Comparison of ENCODE assay signal across 1 cellular context in the genomic region with DNA sequence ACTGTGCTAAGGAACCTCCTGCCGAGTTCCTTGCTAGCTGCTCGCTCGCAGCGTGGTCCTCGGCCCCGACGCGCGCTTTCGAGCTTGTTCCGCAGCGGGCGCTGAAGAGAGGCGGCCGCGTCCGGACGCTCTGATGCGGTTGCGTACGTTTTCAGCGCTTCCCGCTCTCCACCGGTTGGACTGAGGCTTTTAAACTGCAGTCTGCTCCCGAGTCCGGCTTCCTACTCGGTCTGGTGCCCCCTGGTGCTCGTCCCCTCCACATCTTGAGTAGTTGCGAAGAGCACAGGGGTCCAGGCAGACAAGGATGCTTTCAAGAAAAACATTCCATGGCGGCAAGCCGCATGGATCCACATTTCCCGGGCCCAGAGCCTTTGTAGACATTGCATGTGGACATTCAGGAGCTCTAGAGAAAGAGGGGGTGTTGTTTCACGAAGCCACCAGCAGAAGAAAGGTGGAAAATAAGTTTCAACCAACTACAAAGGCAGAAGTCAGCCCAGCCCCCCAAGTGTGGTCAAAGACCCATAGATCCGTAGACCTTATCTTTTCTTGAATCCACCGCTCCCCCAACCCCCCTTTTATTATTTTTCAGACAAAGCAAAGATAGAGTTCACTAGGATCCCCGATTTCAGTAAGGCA.
TF ChIP-seq lines count a peak whose summit lies in the region.

No MANE protein-coding gene starts in this region.

TF ChIP-seq in HepG2, 621 proteins besides CTCF, POLR2A, EP300 and RAD21 (continued from another document and continues in another):
- peak; percentile 86 for TF ChIP-seq ELF3 (CRISPR knock-in tag; IDR thresholded peaks at IDR 0.05)
- TF ChIP-seq ZNF615 (CRISPR knock-in tag; IDR thresholded peaks at IDR 0.05; ENCODE audit: borderline replicate concordance) = no peak
- TF ChIP-seq KLF9 (CRISPR knock-in tag; IDR thresholded peaks at IDR 0.05; ENCODE audit: low read depth) = peak; percentile 85; the same call in 1 of the 2 replicates
- TF ChIP-seq KAT8 (CRISPR knock-in tag; IDR thresholded peaks at IDR 0.05) = peak; percentile 62; the same call in 1 of the 2 replicates
- TF ChIP-seq THAP11 (CRISPR knock-in tag; IDR thresholded peaks at IDR 0.05) = peak; percentile 93
- TF ChIP-seq SRSF9 (IDR thresholded peaks at IDR 0.05; ENCODE audit: borderline replicate concordance, insufficient read depth, low read depth, low read length, poor library complexity, severe bottlenecking) = no peak
- TF ChIP-seq ZSCAN5A (CRISPR knock-in tag; IDR thresholded peaks at IDR 0.05; ENCODE audit: borderline replicate concordance) = no peak; the same call in 1 of the 2 replicates
- TF ChIP-seq ZNF83 (CRISPR knock-in tag; IDR thresholded peaks at IDR 0.05; ENCODE audit: borderline replicate concordance) = no peak
- TF ChIP-seq U2AF2 (IDR thresholded peaks at IDR 0.05; ENCODE audit: low read depth, low read length) = 0 out of 2 replicates have a peak, but pooled peaks have one; percentile 40
- peak; percentile 83; the same call in 1 of the 2 replicates for TF ChIP-seq ZFAT (CRISPR knock-in tag; conservative IDR thresholded peaks at IDR 0.05)
- peak; percentile 55; the same call in 1 of the 2 replicates for TF ChIP-seq RBFOX2 (IDR thresholded peaks at IDR 0.05; ENCODE audit: low read depth, low read length)
- TF ChIP-seq, protein P1, sequence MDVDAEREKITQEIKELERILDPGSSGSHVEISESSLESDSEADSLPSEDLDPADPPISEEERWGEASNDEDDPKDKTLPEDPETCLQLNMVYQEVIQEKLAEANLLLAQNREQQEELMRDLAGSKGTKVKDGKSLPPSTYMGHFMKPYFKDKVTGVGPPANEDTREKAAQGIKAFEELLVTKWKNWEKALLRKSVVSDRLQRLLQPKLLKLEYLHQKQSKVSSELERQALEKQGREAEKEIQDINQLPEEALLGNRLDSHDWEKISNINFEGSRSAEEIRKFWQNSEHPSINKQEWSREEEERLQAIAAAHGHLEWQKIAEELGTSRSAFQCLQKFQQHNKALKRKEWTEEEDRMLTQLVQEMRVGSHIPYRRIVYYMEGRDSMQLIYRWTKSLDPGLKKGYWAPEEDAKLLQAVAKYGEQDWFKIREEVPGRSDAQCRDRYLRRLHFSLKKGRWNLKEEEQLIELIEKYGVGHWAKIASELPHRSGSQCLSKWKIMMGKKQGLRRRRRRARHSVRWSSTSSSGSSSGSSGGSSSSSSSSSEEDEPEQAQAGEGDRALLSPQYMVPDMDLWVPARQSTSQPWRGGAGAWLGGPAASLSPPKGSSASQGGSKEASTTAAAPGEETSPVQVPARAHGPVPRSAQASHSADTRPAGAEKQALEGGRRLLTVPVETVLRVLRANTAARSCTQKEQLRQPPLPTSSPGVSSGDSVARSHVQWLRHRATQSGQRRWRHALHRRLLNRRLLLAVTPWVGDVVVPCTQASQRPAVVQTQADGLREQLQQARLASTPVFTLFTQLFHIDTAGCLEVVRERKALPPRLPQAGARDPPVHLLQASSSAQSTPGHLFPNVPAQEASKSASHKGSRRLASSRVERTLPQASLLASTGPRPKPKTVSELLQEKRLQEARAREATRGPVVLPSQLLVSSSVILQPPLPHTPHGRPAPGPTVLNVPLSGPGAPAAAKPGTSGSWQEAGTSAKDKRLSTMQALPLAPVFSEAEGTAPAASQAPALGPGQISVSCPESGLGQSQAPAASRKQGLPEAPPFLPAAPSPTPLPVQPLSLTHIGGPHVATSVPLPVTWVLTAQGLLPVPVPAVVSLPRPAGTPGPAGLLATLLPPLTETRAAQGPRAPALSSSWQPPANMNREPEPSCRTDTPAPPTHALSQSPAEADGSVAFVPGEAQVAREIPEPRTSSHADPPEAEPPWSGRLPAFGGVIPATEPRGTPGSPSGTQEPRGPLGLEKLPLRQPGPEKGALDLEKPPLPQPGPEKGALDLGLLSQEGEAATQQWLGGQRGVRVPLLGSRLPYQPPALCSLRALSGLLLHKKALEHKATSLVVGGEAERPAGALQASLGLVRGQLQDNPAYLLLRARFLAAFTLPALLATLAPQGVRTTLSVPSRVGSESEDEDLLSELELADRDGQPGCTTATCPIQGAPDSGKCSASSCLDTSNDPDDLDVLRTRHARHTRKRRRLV (CRISPR knock-in tag; IDR thresholded peaks at IDR 0.05) = peak; percentile 63; the same call in 1 of the 2 replicates
- TF ChIP-seq DBP (CRISPR knock-in tag; IDR thresholded peaks at IDR 0.05; ENCODE audit: not compliant biosample characterization) = peak; percentile 84
- peak; percentile 88 for TF ChIP-seq ZNF232 (CRISPR knock-in tag; IDR thresholded peaks at IDR 0.05; ENCODE audit: borderline replicate concordance)
- TF ChIP-seq, protein P2, sequence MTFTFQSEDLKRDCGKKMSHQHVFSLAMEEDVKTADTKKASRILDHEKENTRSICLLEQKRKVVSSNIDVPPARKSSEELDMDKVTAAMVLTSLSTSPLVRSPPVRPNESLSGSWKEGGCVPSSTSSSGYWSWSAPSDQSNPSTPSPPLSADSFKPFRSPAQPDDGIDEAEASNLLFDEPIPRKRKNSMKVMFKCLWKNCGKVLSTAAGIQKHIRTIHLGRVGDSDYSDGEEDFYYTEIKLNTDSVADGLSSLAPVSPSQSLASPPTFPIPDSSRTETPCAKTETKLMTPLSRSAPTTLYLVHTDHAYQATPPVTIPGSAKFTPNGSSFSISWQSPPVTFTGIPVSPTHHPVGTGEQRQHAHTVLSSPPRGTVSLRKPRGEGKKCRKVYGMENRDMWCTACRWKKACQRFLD (CRISPR knock-in tag; IDR thresholded peaks at IDR 0.05; ENCODE audit: borderline replicate concordance) = peak; percentile 67; the same call in 1 of the 2 replicates
- no peak for TF ChIP-seq TGIF2 (CRISPR knock-in tag; IDR thresholded peaks at IDR 0.05)
- peak; percentile 70 for TF ChIP-seq BORCS8-MEF2B (CRISPR knock-in tag; IDR thresholded peaks at IDR 0.05)
- no peak for TF ChIP-seq ZNF570 (CRISPR knock-in tag; IDR thresholded peaks at IDR 0.05; ENCODE audit: borderline replicate concordance)
- TF ChIP-seq ESRRA (CRISPR knock-in tag; IDR thresholded peaks at IDR 0.05; ENCODE audit: low read depth) = peak; percentile 73
- TF ChIP-seq, protein P3, sequence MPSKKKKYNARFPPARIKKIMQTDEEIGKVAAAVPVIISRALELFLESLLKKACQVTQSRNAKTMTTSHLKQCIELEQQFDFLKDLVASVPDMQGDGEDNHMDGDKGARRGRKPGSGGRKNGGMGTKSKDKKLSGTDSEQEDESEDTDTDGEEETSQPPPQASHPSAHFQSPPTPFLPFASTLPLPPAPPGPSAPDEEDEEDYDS (CRISPR knock-in tag; IDR thresholded peaks at IDR 0.05) = peak; percentile 72
- no peak for TF ChIP-seq RBM22 (optimal IDR thresholded peaks at IDR 0.05; ENCODE audit: low read length)
- 0 out of 2 replicates have a peak, but pooled peaks have one; percentile 59 for TF ChIP-seq ZMYM2 (CRISPR knock-in tag; IDR thresholded peaks at IDR 0.05)
- TF ChIP-seq, protein P4, sequence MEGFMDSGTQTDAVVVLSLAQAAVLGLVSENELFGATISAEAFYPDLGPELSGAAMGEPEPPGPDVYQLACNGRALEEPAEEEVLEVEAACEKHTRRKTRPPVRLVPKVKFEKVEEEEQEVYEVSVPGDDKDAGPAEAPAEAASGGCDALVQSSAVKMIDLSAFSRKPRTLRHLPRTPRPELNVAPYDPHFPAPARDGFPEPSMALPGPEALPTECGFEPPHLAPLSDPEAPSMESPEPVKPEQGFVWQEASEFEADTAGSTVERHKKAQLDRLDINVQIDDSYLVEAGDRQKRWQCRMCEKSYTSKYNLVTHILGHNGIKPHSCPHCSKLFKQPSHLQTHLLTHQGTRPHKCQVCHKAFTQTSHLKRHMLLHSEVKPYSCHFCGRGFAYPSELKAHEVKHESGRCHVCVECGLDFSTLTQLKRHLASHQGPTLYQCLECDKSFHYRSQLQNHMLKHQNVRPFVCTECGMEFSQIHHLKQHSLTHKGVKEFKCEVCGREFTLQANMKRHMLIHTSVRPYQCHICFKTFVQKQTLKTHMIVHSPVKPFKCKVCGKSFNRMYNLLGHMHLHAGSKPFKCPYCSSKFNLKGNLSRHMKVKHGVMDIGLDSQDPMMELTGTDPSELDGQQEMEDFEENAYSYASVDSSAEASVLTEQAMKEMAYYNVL (CRISPR knock-in tag; IDR thresholded peaks at IDR 0.05; ENCODE audit: borderline replicate concordance) = peak; percentile 71; the same call in 1 of the 2 replicates
- TF ChIP-seq ETV6 (CRISPR knock-in tag; conservative IDR thresholded peaks at IDR 0.05) = peak; percentile 92
- TF ChIP-seq DR1 (CRISPR knock-in tag; IDR thresholded peaks at IDR 0.05) = peak; percentile 63; the same call in 1 of the 2 replicates
- no peak for TF ChIP-seq GPN1 (CRISPR knock-in tag; IDR thresholded peaks at IDR 0.05; ENCODE audit: borderline replicate concordance)
- peak; percentile 97 for TF ChIP-seq ZFP91 (CRISPR knock-in tag; IDR thresholded peaks at IDR 0.05; ENCODE audit: borderline replicate concordance)
- TF ChIP-seq, protein P5, sequence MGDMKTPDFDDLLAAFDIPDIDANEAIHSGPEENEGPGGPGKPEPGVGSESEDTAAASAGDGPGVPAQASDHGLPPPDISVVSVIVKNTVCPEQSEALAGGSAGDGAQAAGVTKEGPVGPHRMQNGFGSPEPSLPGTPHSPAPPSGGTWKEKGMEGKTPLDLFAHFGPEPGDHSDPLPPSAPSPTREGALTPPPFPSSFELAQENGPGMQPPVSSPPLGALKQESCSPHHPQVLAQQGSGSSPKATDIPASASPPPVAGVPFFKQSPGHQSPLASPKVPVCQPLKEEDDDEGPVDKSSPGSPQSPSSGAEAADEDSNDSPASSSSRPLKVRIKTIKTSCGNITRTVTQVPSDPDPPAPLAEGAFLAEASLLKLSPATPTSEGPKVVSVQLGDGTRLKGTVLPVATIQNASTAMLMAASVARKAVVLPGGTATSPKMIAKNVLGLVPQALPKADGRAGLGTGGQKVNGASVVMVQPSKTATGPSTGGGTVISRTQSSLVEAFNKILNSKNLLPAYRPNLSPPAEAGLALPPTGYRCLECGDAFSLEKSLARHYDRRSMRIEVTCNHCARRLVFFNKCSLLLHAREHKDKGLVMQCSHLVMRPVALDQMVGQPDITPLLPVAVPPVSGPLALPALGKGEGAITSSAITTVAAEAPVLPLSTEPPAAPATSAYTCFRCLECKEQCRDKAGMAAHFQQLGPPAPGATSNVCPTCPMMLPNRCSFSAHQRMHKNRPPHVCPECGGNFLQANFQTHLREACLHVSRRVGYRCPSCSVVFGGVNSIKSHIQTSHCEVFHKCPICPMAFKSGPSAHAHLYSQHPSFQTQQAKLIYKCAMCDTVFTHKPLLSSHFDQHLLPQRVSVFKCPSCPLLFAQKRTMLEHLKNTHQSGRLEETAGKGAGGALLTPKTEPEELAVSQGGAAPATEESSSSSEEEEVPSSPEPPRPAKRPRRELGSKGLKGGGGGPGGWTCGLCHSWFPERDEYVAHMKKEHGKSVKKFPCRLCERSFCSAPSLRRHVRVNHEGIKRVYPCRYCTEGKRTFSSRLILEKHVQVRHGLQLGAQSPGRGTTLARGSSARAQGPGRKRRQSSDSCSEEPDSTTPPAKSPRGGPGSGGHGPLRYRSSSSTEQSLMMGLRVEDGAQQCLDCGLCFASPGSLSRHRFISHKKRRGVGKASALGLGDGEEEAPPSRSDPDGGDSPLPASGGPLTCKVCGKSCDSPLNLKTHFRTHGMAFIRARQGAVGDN (CRISPR knock-in tag; IDR thresholded peaks at IDR 0.05) = peak; percentile 100
- TF ChIP-seq ATM (IDR thresholded peaks at IDR 0.05; ENCODE audit: borderline replicate concordance) = no peak
- TF ChIP-seq IKZF4 (CRISPR knock-in tag; IDR thresholded peaks at IDR 0.05; ENCODE audit: borderline replicate concordance, low read depth, not compliant biosample characterization) = peak; percentile 90
- peak; percentile 24 for TF ChIP-seq MED8 (CRISPR knock-in tag; IDR thresholded peaks at IDR 0.05; ENCODE audit: insufficient replicate concordance)
- TF ChIP-seq ONECUT2 (CRISPR knock-in tag; IDR thresholded peaks at IDR 0.05) = no peak
- peak; percentile 51; the same call in 1 of the 2 replicates for TF ChIP-seq NFYC (CRISPR knock-in tag; IDR thresholded peaks at IDR 0.05)
- no peak; the same call in 1 of the 2 replicates for TF ChIP-seq ZZZ3 (CRISPR knock-in tag; IDR thresholded peaks at IDR 0.05; ENCODE audit: borderline replicate concordance)
- TF ChIP-seq, protein P6, sequence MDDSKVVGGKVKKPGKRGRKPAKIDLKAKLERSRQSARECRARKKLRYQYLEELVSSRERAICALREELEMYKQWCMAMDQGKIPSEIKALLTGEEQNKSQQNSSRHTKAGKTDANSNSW (CRISPR knock-in tag; IDR thresholded peaks at IDR 0.05; ENCODE audit: borderline replicate concordance) = peak; percentile 82; the same call in 1 of the 2 replicates
